In the genomic region with DNA sequence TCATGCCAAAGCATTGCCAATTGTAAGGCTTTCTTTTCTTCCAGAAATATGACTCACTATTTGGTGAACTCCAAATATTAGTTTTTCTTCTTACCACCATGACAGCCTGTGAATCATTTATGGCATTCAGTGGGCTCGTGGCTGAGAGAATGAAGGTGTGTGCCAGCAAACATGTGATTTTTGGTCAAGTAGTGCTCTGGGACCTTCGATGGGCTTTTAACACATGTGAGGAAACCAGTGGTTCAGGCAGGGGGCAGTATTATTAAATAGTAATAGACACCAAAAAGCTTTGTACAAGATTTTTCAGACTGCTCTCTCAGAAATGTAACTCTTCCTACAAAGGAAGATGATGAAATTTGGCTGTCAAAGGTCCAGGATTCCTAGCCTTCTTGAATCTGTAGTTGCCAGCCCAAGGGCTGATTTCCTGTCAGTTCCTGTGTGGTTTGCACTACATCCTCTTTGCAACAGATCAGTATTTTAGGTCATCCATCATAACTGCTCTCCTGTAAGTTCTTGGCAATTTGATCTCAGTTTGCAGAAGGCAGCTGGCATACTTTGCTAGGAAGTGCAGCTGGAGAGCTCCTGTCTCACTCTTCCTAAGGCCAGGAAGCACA, we compare ENCODE assay signal across 8 cellular contexts.
A peak's percentile ranks its signal among the peaks of the same experiment; 100 is the strongest.
DNase-seq lines count a peak whose midpoint lies in the region; TF ChIP-seq lines count a peak whose summit lies in the region.

No MANE protein-coding gene starts in this region.

- 24 to 57% methylated on average over 2 of the region's 2 CpGs for WGBS in sigmoid colon, 2 donors

- no peaks in the 10 kb centered on the region for H3K9me3 Mint-ChIP-seq in activated naive CD4-positive, alpha-beta T cell treated with anti-CD3 and anti-CD28 coated beads, Interleukin-2, amount 10 ng/mL, durations not matched to agents 7 days and 5 days

- H3K36me3 ChIP-seq in cardiac muscle cell (no peaks in the 10 kb centered on the region), sigmoid colon (no peaks in the 10 kb centered on the region)

- H3K4me3 ChIP-seq in cardiac muscle cell (no peak overlapping the region), sigmoid colon (no peak overlapping the region)

- H3K36me3 Mint-ChIP-seq in activated naive CD4-positive, alpha-beta T cell treated with anti-CD3 and anti-CD28 coated beads, Interleukin-2, amount 10 ng/mL, durations not matched to agents 7 days and 5 days, result peaks cover 40% of the 10 kb centered on the region

- no peaks in the 10 kb centered on the region for H3K27me3 Mint-ChIP-seq in activated naive CD4-positive, alpha-beta T cell treated with anti-CD3 and anti-CD28 coated beads, Interleukin-2, amount 10 ng/mL, durations not matched to agents 7 days and 5 days

- no peak for TF ChIP-seq POLR2A in sigmoid colon (IDR thresholded peaks at IDR 0.05)

- H3K9me3 ChIP-seq in cardiac muscle cell (ENCODE audit: low read depth), result no peaks in the 10 kb centered on the region
- no peaks in the 10 kb centered on the region for H3K9me3 ChIP-seq in sigmoid colon

- H3K27ac Mint-ChIP-seq in activated naive CD4-positive, alpha-beta T cell treated with anti-CD3 and anti-CD28 coated beads, Interleukin-2, amount 10 ng/mL, durations not matched to agents 7 days and 5 days, result peak overlapping the region; percentile 81

- no peak overlapping the region for H3K27ac ChIP-seq in cardiac muscle cell
- peak overlapping the region; percentile 47 to 73 (median 66) for H3K27ac ChIP-seq in sigmoid colon

- CTCF ChIA-PET in activated naive CD4-positive, alpha-beta T cell treated with anti-CD3 and anti-CD28 coated beads, Interleukin-2, amount 10 ng/mL, durations not matched to agents 7 days and 5 days (lab: Charles Lee), result no interaction called here

- H3K27me3 ChIP-seq in cardiac muscle cell (no peaks in the 10 kb centered on the region), sigmoid colon (no peaks in the 10 kb centered on the region)

- TF ChIP-seq CTCF in cardiac muscle cell (IDR thresholded peaks at IDR 0.05; ENCODE audit: low read depth, low read length), result peak; percentile 50
- peak in 2 of 4 experiments; percentile 17 to 32 for TF ChIP-seq CTCF in sigmoid colon (IDR thresholded peaks at IDR 0.05)

- peak overlapping the region; percentile 42 for H3K4me3 Mint-ChIP-seq in activated naive CD4-positive, alpha-beta T cell treated with anti-CD3 and anti-CD28 coated beads, Interleukin-2, amount 10 ng/mL, durations not matched to agents 7 days and 5 days

- H3K4me1 ChIP-seq in cardiac muscle cell (ENCODE audit: low read depth), result peaks cover 15% of the 10 kb centered on the region
- peaks cover 0 to 48% (median 34%) of the 10 kb centered on the region in 4 donors for H3K4me1 ChIP-seq in sigmoid colon

- H3K4me1 Mint-ChIP-seq in activated naive CD4-positive, alpha-beta T cell treated with anti-CD3 and anti-CD28 coated beads, Interleukin-2, amount 10 ng/mL, durations not matched to agents 7 days and 5 days, result peaks cover 73% of the 10 kb centered on the region

- intact Hi-C loops in sigmoid colon (cut with DNase I), result loop anchor here (5.0 kb wide), 1 partner anchor 437 kb away; a partner anchor contains a TSS

- peak; percentile 77 for DNase-seq in activated effector memory CD4-positive, alpha-beta T cell treated with anti-CD3 and anti-CD28 coated beads, Interleukin-2, amount 50 U/mL, for 16 hours
- no peak for DNase-seq in activated effector memory CD4-positive, alpha-beta T cell treated with Interleukin-2 at 50 U/mL for 16 hours
- DNase-seq in NCI-H69 (lab: John Stamatoyannopoulos, UW), result peak; percentile 74
- DNase-seq in activated naive CD4-positive, alpha-beta T cell treated with anti-CD3 and anti-CD28 coated beads, Interleukin-2, amount 10 ng/mL, durations not matched to agents 7 days and 5 days, result peak; percentile 47
- DNase-seq in cardiac muscle cell (ENCODE audit: low read depth in 1 of 2, low spot score in 1 of 2), result peak; percentile 10 to 99
- peak; percentile 80 for DNase-seq in sigmoid colon
- no peak for DNase-seq in NCI-H1436 (lab: John Stamatoyannopoulos, UW)
- no peak for DNase-seq in NCI-H1105 treated with DMSO at 0.1 percent for 48 hours (lab: John Stamatoyannopoulos, UW)

- TF ChIP-seq EP300 in sigmoid colon (IDR thresholded peaks at IDR 0.05), result peak in 1 of 4 donors; percentile 22

Comparison
In these comparisons a context has a peak if more than half of its experiments do, and no peak if none do; other contexts are left out.
1. DNase-seq: peak in activated effector memory CD4-positive, alpha-beta T cell treated with anti-CD3 and anti-CD28 coated beads, Interleukin-2, amount 50 U/mL, for 16 hours (single experiment), NCI-H69 (single experiment), activated naive CD4-positive, alpha-beta T cell treated with anti-CD3 and anti-CD28 coated beads, Interleukin-2, amount 10 ng/mL, durations not matched to agents 7 days and 5 days (single experiment), cardiac muscle cell (2 of 2) and sigmoid colon (single experiment); none in activated effector memory CD4-positive, alpha-beta T cell treated with Interleukin-2 at 50 U/mL for 16 hours (single experiment), NCI-H1436 (single experiment) and NCI-H1105 treated with DMSO at 0.1 percent for 48 hours (single experiment).